Comparison of ENCODE assay signal across 25 cellular contexts in genomic region chr2:109223490-109223889, GRCh38.
"Had no signal": no experiment of that assay in that cellular context is flagged by ENCODE, and none has a peak within 500 bp of the region (broad histone marks: within the 10 kb centered on the region; RNA-seq: fewer than 3 reads in every experiment).

No MANE protein-coding gene starts in this region.

- H3K27ac ChIP-seq: gastrocnemius medialis, hepatocyte, right lobe of liver, tibial nerve, WERI-Rb-1 had no signal

- DNase-seq: activated CD4-positive, alpha-beta T cell treated with anti-CD3 and anti-CD28 coated beads for 48 hours; activated CD4-positive, alpha-beta T cell treated with anti-CD3 and anti-CD28 coated beads, Interleukin-2, amount 50 U/mL, for 48 hours; activated gamma-delta T cell treated with Interleukin-2 at 50 U/mL for 16 hours; activated naive CD4-positive, alpha-beta T cell treated with anti-CD3 and anti-CD28 coated beads, Interleukin-2, amount 50 U/mL, for 16 hours; activated T-cell treated with anti-CD3 and anti-CD28 coated beads, Interleukin-2, amount 50 U/mL, for 1 hour; amniotic stem cell; caudate nucleus; cortex of kidney; effector memory CD8-positive, alpha-beta T cell; erythroblast; gastrocnemius medialis; kidney; left colon; naive B cell; stimulated activated CD4-positive, alpha-beta T cell treated with anti-CD3 and anti-CD28 coated beads, Interleukin-2, amount 100 ng/mL, for 48 hours; stimulated activated naive CD4-positive, alpha-beta T cell treated with Interleukin-2 at 50 U/mL for 16 hours; T-helper 17 cell; T1000; WERI-Rb-1 had no signal

- FAIRE-seq: kidney had no signal

- H3K27ac Mint-ChIP-seq: activated T-helper 1 cell treated with anti-CD3 and anti-CD28 coated beads, Interleukin-12 subunit alpha, Interleukin-12 subunit beta, Interleukin-2, Interleukin-4 antibody, amounts not matched to agents 30 ng/mL and 10 ng/mL and 1 ng/mL, durations not matched to agents 14 hours and 24 hours and 36 hours; effector memory CD8-positive, alpha-beta T cell; mesothelial cell of epicardium; naive B cell; T-helper 17 cell had no signal

- H3K27me3 ChIP-seq: gastrocnemius medialis, hepatocyte, right lobe of liver, tibial nerve had no signal

- H3K4me1 Mint-ChIP-seq: mesothelial cell of epicardium had no signal

- H3K4me3 ChIP-seq: gastrocnemius medialis, hepatocyte, right lobe of liver, tibial nerve had no signal

- H3K27me3 Mint-ChIP-seq: naive B cell had no signal

- H3K36me3 ChIP-seq: gastrocnemius medialis, right lobe of liver, tibial nerve, WERI-Rb-1 had no signal

- H3K9me3 Mint-ChIP-seq: activated T-helper 1 cell treated with anti-CD3 and anti-CD28 coated beads, Interleukin-12 subunit alpha, Interleukin-12 subunit beta, Interleukin-2, Interleukin-4 antibody, amounts not matched to agents 30 ng/mL and 10 ng/mL and 1 ng/mL, durations not matched to agents 14 hours and 24 hours and 36 hours; effector memory CD8-positive, alpha-beta T cell; mesothelial cell of epicardium; naive B cell had no signal

- H2AFZ ChIP-seq: hepatocyte had no signal

- H3K4me3 Mint-ChIP-seq: activated T-helper 1 cell treated with anti-CD3 and anti-CD28 coated beads, Interleukin-12 subunit alpha, Interleukin-12 subunit beta, Interleukin-2, Interleukin-4 antibody, amounts not matched to agents 30 ng/mL and 10 ng/mL and 1 ng/mL, durations not matched to agents 14 hours and 24 hours and 36 hours; effector memory CD8-positive, alpha-beta T cell; mesothelial cell of epicardium; naive B cell; T-helper 17 cell had no signal

- ATAC-seq: activated CD4-positive, CD25-positive, alpha-beta regulatory T cell treated with anti-CD3 and anti-CD28 coated beads, Interleukin-2, amount 50 U/mL, for 24 hours; effector memory CD8-positive, alpha-beta T cell; gastrocnemius medialis; left colon; right lobe of liver; T-helper 17 cell had no signal

- H3K36me3 Mint-ChIP-seq: mesothelial cell of epicardium had no signal

- H3K4me2 ChIP-seq: hepatocyte had no signal

- H3K9me3 ChIP-seq: gastrocnemius medialis, right lobe of liver, tibial nerve had no signal
